Comparison of ENCODE assay signal across 23 cellular contexts in genomic region chr10:101650841-101651240, GRCh38.
"Had no signal": no experiment of that assay in that cellular context is flagged by ENCODE, and none has a peak within 500 bp of the region (broad histone marks: within the 10 kb centered on the region; RNA-seq: fewer than 3 reads in every experiment).

No MANE protein-coding gene starts in this region.

- H3K4me1 ChIP-seq: adrenal gland had no signal

- H3K27me3 Mint-ChIP-seq: activated CD4-positive, alpha-beta memory T cell treated with anti-CD3 and anti-CD28 coated beads, Interleukin-2, amount 10 ng/mL, durations not matched to agents 7 days and 5 days; activated CD4-positive, alpha-beta T cell treated with anti-CD3 and anti-CD28 coated beads for 36 hours; activated naive CD4-positive, alpha-beta T cell treated with anti-CD3 and anti-CD28 coated beads, Interleukin-2, amount 10 ng/mL, durations not matched to agents 7 days and 5 days; activated naive CD8-positive, alpha-beta T cell treated with anti-CD3 and anti-CD28 coated beads for 36 hours had no signal

- H3K4me1 Mint-ChIP-seq: activated CD4-positive, alpha-beta memory T cell treated with anti-CD3 and anti-CD28 coated beads, Interleukin-2, amount 10 ng/mL, durations not matched to agents 7 days and 5 days; activated CD4-positive, alpha-beta T cell treated with anti-CD3 and anti-CD28 coated beads for 36 hours; activated naive CD4-positive, alpha-beta T cell treated with anti-CD3 and anti-CD28 coated beads, Interleukin-2, amount 10 ng/mL, durations not matched to agents 7 days and 5 days had no signal

- H3K27ac Mint-ChIP-seq: activated CD4-positive, alpha-beta T cell treated with anti-CD3 and anti-CD28 coated beads for 36 hours; activated naive CD4-positive, alpha-beta T cell treated with anti-CD3 and anti-CD28 coated beads, Interleukin-2, amount 10 ng/mL, durations not matched to agents 7 days and 5 days; activated naive CD8-positive, alpha-beta T cell treated with anti-CD3 and anti-CD28 coated beads for 36 hours; activated T-cell treated with anti-CD3 and anti-CD28 coated beads, Interleukin-2, amount 50 U/mL, for 72 hours; activated T-helper 2 cell treated with anti-CD3 and anti-CD28 coated beads, Interferon-gamma antibody, Interleukin-2, Interleukin-4, amounts not matched to agents 10 μg/mL and 5 μg/mL and 100 μg/mL, durations not matched to agents 14 hours and 24 hours and 36 hours; T-helper 1 cell treated with Interleukin-12 subunit alpha and Interleukin-12 subunit beta and Interleukin-4 antibody, amounts not matched to agents 30 μg/mL and 1 μg/mL, for 36 hours had no signal

- H3K4me3 ChIP-seq: adrenal gland, K562 had no signal

- H3K9me3 ChIP-seq: adrenal gland had no signal

- H3K27ac ChIP-seq: adrenal gland had no signal

- H3K9me3 Mint-ChIP-seq: activated CD4-positive, alpha-beta memory T cell treated with anti-CD3 and anti-CD28 coated beads, Interleukin-2, amount 10 ng/mL, durations not matched to agents 7 days and 5 days; activated naive CD4-positive, alpha-beta T cell treated with anti-CD3 and anti-CD28 coated beads, Interleukin-2, amount 10 ng/mL, durations not matched to agents 7 days and 5 days; activated naive CD8-positive, alpha-beta T cell treated with anti-CD3 and anti-CD28 coated beads for 36 hours; activated T-cell treated with anti-CD3 and anti-CD28 coated beads, Interleukin-2, amount 50 U/mL, for 72 hours; activated T-helper 2 cell treated with anti-CD3 and anti-CD28 coated beads, Interferon-gamma antibody, Interleukin-2, Interleukin-4, amounts not matched to agents 10 μg/mL and 5 μg/mL and 100 μg/mL, durations not matched to agents 14 hours and 24 hours and 36 hours; T-helper 1 cell treated with Interleukin-12 subunit alpha and Interleukin-12 subunit beta and Interleukin-4 antibody, amounts not matched to agents 30 μg/mL and 1 μg/mL, for 36 hours had no signal

- DNase-seq: activated CD4-positive, alpha-beta memory T cell treated with anti-CD3 and anti-CD28 coated beads, Interleukin-2, amount 10 ng/mL, durations not matched to agents 7 days and 5 days; activated CD4-positive, alpha-beta T cell treated with anti-CD3 and anti-CD28 coated beads for 36 hours; activated CD4-positive, alpha-beta T cell treated with anti-CD3 and anti-CD28 coated beads, Interleukin-2, amount 50 U/mL, for 1 hour; activated gamma-delta T cell treated with Interleukin-2 at 50 U/mL for 16 hours; activated naive CD4-positive, alpha-beta T cell treated with anti-CD3 and anti-CD28 coated beads, Interleukin-2, amount 10 ng/mL, durations not matched to agents 7 days and 5 days; activated naive CD8-positive, alpha-beta T cell treated with anti-CD3 and anti-CD28 coated beads for 36 hours; activated T-cell treated with anti-CD3 and anti-CD28 coated beads, Interleukin-2, amount 50 U/mL, for 72 hours; adrenal gland; anterior cingulate cortex; Karpas-422; MM.1S; NCI-H1105; NCI-H1436; NCI-H1694 treated with DMSO at 0.1 percent for 48 hours; NCI-H2029 treated with DMSO at 0.1 percent for 48 hours; NCI-H510A treated with DMSO at 0.1 percent for 48 hours; NCI-H69; PC-3; SHP77 treated with DMSO at 0.1 percent for 48 hours; T1000 had no signal

- ATAC-seq: activated CD4-positive, alpha-beta T cell treated with anti-CD3 and anti-CD28 coated beads for 36 hours; activated T-cell treated with anti-CD3 and anti-CD28 coated beads, Interleukin-2, amount 50 U/mL, for 72 hours; K562; PC-3 had no signal

- H3K27me3 ChIP-seq: adrenal gland had no signal

- H3K4me3 Mint-ChIP-seq: activated CD4-positive, alpha-beta memory T cell treated with anti-CD3 and anti-CD28 coated beads, Interleukin-2, amount 10 ng/mL, durations not matched to agents 7 days and 5 days; activated CD4-positive, alpha-beta T cell treated with anti-CD3 and anti-CD28 coated beads for 36 hours; activated naive CD4-positive, alpha-beta T cell treated with anti-CD3 and anti-CD28 coated beads, Interleukin-2, amount 10 ng/mL, durations not matched to agents 7 days and 5 days; activated naive CD8-positive, alpha-beta T cell treated with anti-CD3 and anti-CD28 coated beads for 36 hours; activated T-cell treated with anti-CD3 and anti-CD28 coated beads, Interleukin-2, amount 50 U/mL, for 72 hours; T-helper 1 cell treated with Interleukin-12 subunit alpha and Interleukin-12 subunit beta and Interleukin-4 antibody, amounts not matched to agents 30 μg/mL and 1 μg/mL, for 36 hours had no signal
